ENCODE assay signal across 1 cellular context in the genomic region with DNA sequence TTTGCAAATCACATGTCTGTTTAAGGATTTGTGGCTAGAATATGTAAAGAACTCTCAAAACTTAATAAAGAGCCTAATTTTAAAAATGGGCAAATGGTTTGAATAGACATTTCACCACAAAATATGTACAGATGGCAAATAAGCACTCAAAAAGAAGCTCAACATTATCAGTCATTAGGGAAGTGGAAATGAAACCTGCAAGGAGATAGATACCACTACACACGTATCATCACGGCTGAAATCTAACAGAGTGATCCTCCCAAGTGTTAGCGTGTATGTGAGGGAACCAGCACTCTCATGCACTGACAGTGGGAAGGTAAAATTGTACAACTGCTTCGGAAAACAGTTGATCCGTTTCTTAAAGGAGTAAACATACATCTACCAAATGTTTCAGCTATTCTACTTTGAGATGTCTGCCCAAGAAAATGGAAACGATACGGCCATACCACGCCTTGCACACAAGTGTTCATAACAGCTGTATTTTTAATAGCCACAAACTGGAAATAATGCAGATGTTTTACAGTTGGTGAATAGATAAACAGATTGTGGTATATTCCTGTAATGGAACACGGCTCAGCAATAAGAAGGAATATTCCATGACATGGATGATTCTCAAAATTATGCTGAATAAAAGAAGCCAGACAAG.
TF ChIP-seq lines count a peak whose summit lies in the region.

No MANE protein-coding gene starts in this region.

TF ChIP-seq in GM23338, 12 proteins besides CTCF, POLR2A, EP300 and RAD21 (continued from another document):
- TF ChIP-seq, protein P1, sequence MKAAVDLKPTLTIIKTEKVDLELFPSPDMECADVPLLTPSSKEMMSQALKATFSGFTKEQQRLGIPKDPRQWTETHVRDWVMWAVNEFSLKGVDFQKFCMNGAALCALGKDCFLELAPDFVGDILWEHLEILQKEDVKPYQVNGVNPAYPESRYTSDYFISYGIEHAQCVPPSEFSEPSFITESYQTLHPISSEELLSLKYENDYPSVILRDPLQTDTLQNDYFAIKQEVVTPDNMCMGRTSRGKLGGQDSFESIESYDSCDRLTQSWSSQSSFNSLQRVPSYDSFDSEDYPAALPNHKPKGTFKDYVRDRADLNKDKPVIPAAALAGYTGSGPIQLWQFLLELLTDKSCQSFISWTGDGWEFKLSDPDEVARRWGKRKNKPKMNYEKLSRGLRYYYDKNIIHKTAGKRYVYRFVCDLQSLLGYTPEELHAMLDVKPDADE (IDR thresholded peaks at IDR 0.05): no peak
- TF ChIP-seq POLR2AphosphoS5 (IDR thresholded peaks at IDR 0.05; ENCODE audit: low read depth): no peak
- TF ChIP-seq, protein P2, sequence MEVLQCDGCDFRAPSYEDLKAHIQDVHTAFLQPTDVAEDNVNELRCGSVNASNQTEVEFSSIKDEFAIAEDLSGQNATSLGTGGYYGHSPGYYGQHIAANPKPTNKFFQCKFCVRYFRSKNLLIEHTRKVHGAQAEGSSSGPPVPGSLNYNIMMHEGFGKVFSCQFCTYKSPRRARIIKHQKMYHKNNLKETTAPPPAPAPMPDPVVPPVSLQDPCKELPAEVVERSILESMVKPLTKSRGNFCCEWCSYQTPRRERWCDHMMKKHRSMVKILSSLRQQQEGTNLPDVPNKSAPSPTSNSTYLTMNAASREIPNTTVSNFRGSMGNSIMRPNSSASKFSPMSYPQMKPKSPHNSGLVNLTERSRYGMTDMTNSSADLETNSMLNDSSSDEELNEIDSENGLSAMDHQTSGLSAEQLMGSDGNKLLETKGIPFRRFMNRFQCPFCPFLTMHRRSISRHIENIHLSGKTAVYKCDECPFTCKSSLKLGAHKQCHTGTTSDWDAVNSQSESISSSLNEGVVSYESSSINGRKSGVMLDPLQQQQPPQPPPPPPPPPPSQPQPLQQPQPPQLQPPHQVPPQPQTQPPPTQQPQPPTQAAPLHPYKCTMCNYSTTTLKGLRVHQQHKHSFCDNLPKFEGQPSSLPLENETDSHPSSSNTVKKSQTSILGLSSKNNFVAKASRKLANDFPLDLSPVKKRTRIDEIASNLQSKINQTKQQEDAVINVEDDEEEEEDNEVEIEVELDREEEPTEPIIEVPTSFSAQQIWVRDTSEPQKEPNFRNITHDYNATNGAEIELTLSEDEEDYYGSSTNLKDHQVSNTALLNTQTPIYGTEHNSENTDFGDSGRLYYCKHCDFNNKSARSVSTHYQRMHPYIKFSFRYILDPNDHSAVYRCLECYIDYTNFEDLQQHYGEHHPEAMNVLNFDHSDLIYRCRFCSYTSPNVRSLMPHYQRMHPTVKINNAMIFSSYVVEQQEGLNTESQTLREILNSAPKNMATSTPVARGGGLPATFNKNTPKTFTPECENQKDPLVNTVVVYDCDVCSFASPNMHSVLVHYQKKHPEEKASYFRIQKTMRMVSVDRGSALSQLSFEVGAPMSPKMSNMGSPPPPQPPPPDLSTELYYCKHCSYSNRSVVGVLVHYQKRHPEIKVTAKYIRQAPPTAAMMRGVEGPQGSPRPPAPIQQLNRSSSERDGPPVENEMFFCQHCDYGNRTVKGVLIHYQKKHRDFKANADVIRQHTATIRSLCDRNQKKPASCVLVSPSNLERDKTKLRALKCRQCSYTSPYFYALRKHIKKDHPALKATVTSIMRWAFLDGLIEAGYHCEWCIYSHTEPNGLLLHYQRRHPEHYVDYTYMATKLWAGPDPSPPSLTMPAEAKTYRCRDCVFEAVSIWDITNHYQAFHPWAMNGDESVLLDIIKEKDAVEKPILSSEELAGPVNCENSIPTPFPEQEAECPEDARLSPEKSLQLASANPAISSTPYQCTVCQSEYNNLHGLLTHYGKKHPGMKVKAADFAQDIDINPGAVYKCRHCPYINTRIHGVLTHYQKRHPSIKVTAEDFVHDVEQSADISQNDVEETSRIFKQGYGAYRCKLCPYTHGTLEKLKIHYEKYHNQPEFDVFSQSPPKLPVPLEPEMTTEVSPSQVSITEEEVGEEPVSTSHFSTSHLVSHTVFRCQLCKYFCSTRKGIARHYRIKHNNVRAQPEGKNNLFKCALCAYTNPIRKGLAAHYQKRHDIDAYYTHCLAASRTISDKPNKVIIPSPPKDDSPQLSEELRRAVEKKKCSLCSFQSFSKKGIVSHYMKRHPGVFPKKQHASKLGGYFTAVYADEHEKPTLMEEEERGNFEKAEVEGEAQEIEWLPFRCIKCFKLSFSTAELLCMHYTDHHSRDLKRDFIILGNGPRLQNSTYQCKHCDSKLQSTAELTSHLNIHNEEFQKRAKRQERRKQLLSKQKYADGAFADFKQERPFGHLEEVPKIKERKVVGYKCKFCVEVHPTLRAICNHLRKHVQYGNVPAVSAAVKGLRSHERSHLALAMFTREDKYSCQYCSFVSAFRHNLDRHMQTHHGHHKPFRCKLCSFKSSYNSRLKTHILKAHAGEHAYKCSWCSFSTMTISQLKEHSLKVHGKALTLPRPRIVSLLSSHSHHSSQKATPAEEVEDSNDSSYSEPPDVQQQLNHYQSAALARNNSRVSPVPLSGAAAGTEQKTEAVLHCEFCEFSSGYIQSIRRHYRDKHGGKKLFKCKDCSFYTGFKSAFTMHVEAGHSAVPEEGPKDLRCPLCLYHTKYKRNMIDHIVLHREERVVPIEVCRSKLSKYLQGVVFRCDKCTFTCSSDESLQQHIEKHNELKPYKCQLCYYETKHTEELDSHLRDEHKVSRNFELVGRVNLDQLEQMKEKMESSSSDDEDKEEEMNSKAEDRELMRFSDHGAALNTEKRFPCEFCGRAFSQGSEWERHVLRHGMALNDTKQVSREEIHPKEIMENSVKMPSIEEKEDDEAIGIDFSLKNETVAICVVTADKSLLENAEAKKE (CRISPR knock-in tag; IDR thresholded peaks at IDR 0.05): no peak
